In the genomic region with DNA sequence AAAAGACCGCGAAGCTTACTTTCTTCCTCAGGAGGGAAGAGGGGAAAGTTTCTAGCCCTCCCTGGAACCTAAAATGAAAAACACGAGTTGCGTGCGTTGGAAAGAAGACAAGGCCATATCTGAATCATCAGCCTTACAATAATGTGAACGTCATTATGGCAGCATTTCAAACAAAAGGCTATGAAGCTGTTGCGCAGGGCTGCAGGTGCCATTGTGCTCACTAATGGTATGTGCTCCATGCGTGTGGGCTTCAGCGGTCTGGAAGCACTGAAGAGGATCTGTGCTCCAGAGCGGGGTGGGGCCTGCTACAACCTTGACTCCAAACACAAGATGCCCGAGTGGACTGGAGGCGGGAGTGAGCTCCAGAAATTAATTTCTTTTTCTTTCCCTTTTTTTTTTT, we compare ENCODE assay signal across 1 cellular context.
TF ChIP-seq lines count a peak whose summit lies in the region.

No MANE protein-coding gene starts in this region.

TF ChIP-seq in K562, 482 proteins besides CTCF, POLR2A, EP300 and RAD21:
- no peak for TF ChIP-seq HLTF (IDR thresholded peaks at IDR 0.05)
- TF ChIP-seq TAL1 (IDR thresholded peaks at IDR 0.05): no peak
- no peak for TF ChIP-seq ZNF311 (CRISPR knock-in tag; IDR thresholded peaks at IDR 0.05)
- no peak for TF ChIP-seq TAF9B (IDR thresholded peaks at IDR 0.05; ENCODE audit: partially characterized antibody)
- TF ChIP-seq, protein P1, sequence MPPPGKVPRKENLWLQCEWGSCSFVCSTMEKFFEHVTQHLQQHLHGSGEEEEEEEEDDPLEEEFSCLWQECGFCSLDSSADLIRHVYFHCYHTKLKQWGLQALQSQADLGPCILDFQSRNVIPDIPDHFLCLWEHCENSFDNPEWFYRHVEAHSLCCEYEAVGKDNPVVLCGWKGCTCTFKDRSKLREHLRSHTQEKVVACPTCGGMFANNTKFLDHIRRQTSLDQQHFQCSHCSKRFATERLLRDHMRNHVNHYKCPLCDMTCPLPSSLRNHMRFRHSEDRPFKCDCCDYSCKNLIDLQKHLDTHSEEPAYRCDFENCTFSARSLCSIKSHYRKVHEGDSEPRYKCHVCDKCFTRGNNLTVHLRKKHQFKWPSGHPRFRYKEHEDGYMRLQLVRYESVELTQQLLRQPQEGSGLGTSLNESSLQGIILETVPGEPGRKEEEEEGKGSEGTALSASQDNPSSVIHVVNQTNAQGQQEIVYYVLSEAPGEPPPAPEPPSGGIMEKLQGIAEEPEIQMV (tag; conservative IDR thresholded peaks at IDR 0.05; ENCODE audit: low read depth): no peak
- TF ChIP-seq BRCA1 (IDR thresholded peaks at IDR 0.05): no peak
- no peak for TF ChIP-seq BRCA1 (CRISPR knock-in tag; IDR thresholded peaks at IDR 0.05)
- TF ChIP-seq EHMT2 (IDR thresholded peaks at IDR 0.05): no peak
- no peak for TF ChIP-seq MAFK (IDR thresholded peaks at IDR 0.05; ENCODE audit: low read length)
- TF ChIP-seq NFE2L1 (tag; IDR thresholded peaks at IDR 0.05; ENCODE audit: borderline replicate concordance, low read depth): no peak
- TF ChIP-seq, protein P2, sequence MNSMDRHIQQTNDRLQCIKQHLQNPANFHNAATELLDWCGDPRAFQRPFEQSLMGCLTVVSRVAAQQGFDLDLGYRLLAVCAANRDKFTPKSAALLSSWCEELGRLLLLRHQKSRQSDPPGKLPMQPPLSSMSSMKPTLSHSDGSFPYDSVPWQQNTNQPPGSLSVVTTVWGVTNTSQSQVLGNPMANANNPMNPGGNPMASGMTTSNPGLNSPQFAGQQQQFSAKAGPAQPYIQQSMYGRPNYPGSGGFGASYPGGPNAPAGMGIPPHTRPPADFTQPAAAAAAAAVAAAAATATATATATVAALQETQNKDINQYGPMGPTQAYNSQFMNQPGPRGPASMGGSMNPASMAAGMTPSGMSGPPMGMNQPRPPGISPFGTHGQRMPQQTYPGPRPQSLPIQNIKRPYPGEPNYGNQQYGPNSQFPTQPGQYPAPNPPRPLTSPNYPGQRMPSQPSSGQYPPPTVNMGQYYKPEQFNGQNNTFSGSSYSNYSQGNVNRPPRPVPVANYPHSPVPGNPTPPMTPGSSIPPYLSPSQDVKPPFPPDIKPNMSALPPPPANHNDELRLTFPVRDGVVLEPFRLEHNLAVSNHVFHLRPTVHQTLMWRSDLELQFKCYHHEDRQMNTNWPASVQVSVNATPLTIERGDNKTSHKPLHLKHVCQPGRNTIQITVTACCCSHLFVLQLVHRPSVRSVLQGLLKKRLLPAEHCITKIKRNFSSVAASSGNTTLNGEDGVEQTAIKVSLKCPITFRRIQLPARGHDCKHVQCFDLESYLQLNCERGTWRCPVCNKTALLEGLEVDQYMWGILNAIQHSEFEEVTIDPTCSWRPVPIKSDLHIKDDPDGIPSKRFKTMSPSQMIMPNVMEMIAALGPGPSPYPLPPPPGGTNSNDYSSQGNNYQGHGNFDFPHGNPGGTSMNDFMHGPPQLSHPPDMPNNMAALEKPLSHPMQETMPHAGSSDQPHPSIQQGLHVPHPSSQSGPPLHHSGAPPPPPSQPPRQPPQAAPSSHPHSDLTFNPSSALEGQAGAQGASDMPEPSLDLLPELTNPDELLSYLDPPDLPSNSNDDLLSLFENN (IDR thresholded peaks at IDR 0.05; ENCODE audit: low read depth in 2 of 2, low read length in 2 of 2): no peak
- no peak for TF ChIP-seq HOXB6 (CRISPR knock-in tag; IDR thresholded peaks at IDR 0.05; ENCODE audit: borderline replicate concordance)
- no peak for TF ChIP-seq ZBTB8A (IDR thresholded peaks at IDR 0.05; ENCODE audit: partially characterized antibody)
- TF ChIP-seq, protein P3, sequence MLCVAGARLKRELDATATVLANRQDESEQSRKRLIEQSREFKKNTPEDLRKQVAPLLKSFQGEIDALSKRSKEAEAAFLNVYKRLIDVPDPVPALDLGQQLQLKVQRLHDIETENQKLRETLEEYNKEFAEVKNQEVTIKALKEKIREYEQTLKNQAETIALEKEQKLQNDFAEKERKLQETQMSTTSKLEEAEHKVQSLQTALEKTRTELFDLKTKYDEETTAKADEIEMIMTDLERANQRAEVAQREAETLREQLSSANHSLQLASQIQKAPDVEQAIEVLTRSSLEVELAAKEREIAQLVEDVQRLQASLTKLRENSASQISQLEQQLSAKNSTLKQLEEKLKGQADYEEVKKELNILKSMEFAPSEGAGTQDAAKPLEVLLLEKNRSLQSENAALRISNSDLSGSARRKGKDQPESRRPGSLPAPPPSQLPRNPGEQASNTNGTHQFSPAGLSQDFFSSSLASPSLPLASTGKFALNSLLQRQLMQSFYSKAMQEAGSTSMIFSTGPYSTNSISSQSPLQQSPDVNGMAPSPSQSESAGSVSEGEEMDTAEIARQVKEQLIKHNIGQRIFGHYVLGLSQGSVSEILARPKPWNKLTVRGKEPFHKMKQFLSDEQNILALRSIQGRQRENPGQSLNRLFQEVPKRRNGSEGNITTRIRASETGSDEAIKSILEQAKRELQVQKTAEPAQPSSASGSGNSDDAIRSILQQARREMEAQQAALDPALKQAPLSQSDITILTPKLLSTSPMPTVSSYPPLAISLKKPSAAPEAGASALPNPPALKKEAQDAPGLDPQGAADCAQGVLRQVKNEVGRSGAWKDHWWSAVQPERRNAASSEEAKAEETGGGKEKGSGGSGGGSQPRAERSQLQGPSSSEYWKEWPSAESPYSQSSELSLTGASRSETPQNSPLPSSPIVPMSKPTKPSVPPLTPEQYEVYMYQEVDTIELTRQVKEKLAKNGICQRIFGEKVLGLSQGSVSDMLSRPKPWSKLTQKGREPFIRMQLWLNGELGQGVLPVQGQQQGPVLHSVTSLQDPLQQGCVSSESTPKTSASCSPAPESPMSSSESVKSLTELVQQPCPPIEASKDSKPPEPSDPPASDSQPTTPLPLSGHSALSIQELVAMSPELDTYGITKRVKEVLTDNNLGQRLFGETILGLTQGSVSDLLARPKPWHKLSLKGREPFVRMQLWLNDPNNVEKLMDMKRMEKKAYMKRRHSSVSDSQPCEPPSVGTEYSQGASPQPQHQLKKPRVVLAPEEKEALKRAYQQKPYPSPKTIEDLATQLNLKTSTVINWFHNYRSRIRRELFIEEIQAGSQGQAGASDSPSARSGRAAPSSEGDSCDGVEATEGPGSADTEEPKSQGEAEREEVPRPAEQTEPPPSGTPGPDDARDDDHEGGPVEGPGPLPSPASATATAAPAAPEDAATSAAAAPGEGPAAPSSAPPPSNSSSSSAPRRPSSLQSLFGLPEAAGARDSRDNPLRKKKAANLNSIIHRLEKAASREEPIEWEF (CRISPR knock-in tag; IDR thresholded peaks at IDR 0.05): no peak
- TF ChIP-seq, protein P4, sequence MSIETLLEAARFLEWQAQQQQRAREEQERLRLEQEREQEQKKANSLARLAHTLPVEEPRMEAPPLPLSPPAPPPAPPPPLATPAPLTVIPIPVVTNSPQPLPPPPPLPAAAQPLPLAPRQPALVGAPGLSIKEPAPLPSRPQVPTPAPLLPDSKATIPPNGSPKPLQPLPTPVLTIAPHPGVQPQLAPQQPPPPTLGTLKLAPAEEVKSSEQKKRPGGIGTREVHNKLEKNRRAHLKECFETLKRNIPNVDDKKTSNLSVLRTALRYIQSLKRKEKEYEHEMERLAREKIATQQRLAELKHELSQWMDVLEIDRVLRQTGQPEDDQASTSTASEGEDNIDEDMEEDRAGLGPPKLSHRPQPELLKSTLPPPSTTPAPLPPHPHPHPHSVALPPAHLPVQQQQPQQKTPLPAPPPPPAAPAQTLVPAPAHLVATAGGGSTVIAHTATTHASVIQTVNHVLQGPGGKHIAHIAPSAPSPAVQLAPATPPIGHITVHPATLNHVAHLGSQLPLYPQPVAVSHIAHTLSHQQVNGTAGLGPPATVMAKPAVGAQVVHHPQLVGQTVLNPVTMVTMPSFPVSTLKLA (conservative IDR thresholded peaks at IDR 0.05): no peak
- no peak for TF ChIP-seq POLR2G (IDR thresholded peaks at IDR 0.05; ENCODE audit: low read depth, low read length)
- TF ChIP-seq, protein P5, sequence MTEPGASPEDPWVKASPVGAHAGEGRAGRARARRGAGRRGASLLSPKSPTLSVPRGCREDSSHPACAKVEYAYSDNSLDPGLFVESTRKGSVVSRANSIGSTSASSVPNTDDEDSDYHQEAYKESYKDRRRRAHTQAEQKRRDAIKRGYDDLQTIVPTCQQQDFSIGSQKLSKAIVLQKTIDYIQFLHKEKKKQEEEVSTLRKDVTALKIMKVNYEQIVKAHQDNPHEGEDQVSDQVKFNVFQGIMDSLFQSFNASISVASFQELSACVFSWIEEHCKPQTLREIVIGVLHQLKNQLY (CRISPR knock-in tag; conservative IDR thresholded peaks at IDR 0.05): no peak
- TF ChIP-seq ZNF76 (CRISPR knock-in tag; IDR thresholded peaks at IDR 0.05; ENCODE audit: borderline replicate concordance): no peak
- no peak for TF ChIP-seq CBFB (CRISPR knock-in tag; IDR thresholded peaks at IDR 0.05)
